ENCODE assay signal across 23 cellular contexts in genomic region chr11:11983427-11983826, GRCh38. TPM values are rescaled to one million over a fixed set of nuclear protein-coding genes. Genes with fewer than 3 reads are reported as not detected.
DNase-seq lines count a peak whose midpoint lies in the region; ATAC-seq, FAIRE-seq and TF ChIP-seq lines count a peak whose summit lies in the region.
"Had no signal": no experiment of that assay in that cellular context is flagged by ENCODE, and none has a peak within 500 bp of the region (broad histone marks: within the 10 kb centered on the region; RNA-seq: fewer than 3 reads in every experiment).

No MANE protein-coding gene starts in this region.

- FAIRE-seq in A549 (lab: Jason Lieb, UNC) = no peak
- FAIRE-seq: endothelial cell of umbilical vein, H54 had no signal

- POLR2A ChIA-PET in A549 (lab: Yijun Ruan, JAX) = no interaction called here
- POLR2A ChIA-PET in activated CD4-positive, alpha-beta T cell treated with anti-CD3 and anti-CD28 coated beads for 36 hours (lab: Charles Lee) = no interaction called here

- intact Hi-C loops in sigmoid colon (cut with DNase I) = no loop called here
- intact Hi-C loops in activated CD4-positive, alpha-beta T cell treated with anti-CD3 and anti-CD28 coated beads for 36 hours (cut with DNase I, micrococcal nuclease) = no loop called here

- H3K4me3 ChIP-seq in A549 = no peak overlapping the region
- no peak overlapping the region for H3K4me3 ChIP-seq in coronary artery
- no peak overlapping the region for H3K4me3 ChIP-seq in sigmoid colon
- no peak overlapping the region for H3K4me3 ChIP-seq in brain microvascular endothelial cell (ENCODE audit: low read depth, low read length)
- H3K4me3 ChIP-seq: adrenal gland, cardiac muscle cell had no signal

- peaks cover 100% of the 10 kb centered on the region for H3K4me1 Mint-ChIP-seq in HFFc6 (ENCODE audit: low read depth)
- peaks cover 6% of the 10 kb centered on the region for H3K4me1 Mint-ChIP-seq in activated CD4-positive, alpha-beta T cell treated with anti-CD3 and anti-CD28 coated beads for 36 hours

- peaks cover 51% of the 10 kb centered on the region for H3K36me3 Mint-ChIP-seq in HFFc6 (ENCODE audit: low read depth)
- H3K36me3 Mint-ChIP-seq in activated CD4-positive, alpha-beta T cell treated with anti-CD3 and anti-CD28 coated beads for 36 hours (ENCODE audit: low read depth) = no peaks in the 10 kb centered on the region
- H3K36me3 Mint-ChIP-seq: naive thymus-derived CD8-positive, alpha-beta T cell had no signal

- peak; percentile 12 to 30; a peak in 3 of 6 replicates for ATAC-seq in A549
- no peak for ATAC-seq in HG03520 (IDR thresholded peaks at IDR 0.05; ENCODE audit: unreplicated experiment)
- ATAC-seq in activated CD4-positive, alpha-beta T cell treated with anti-CD3 and anti-CD28 coated beads for 36 hours = no peak
- ATAC-seq: activated T-cell treated with anti-CD3 and anti-CD28 coated beads, Interleukin-2, amount 50 U/mL, for 72 hours; naive thymus-derived CD8-positive, alpha-beta T cell had no signal

- no peak for TF ChIP-seq CTCF in A549 (IDR thresholded peaks at IDR 0.05)
- TF ChIP-seq CTCF in HFFc6 (IDR thresholded peaks at IDR 0.05) = 0 out of 2 replicates have a peak, but pooled peaks have one; percentile 17
- no peak for TF ChIP-seq CTCF in coronary artery (IDR thresholded peaks at IDR 0.05)
- TF ChIP-seq CTCF in sigmoid colon (IDR thresholded peaks at IDR 0.05) = no peak
- no peak for TF ChIP-seq CTCF in brain microvascular endothelial cell (IDR thresholded peaks at IDR 0.05; ENCODE audit: low read depth, low read length, missing control alignments)

- no peaks in the 10 kb centered on the region for H3K9me3 Mint-ChIP-seq in HFFc6
- H3K9me3 Mint-ChIP-seq in activated CD4-positive, alpha-beta T cell treated with anti-CD3 and anti-CD28 coated beads for 36 hours (ENCODE audit: low read depth) = no peaks in the 10 kb centered on the region
- H3K9me3 Mint-ChIP-seq: activated T-cell treated with anti-CD3 and anti-CD28 coated beads, Interleukin-2, amount 50 U/mL, for 72 hours; T-helper 2 cell treated with Interferon-gamma antibody and Interleukin-4, amounts not matched to agents 5 μg/mL and 100 μg/mL, for 36 hours had no signal

- in situ Hi-C loops in brain microvascular endothelial cell (cut with HindIII; ENCODE audit: low pct_ligation_motif_present, low sequenced_read_pairs) = no loop called here

- DNase-seq in A549 (ENCODE audit: low read depth in 1 of 2, low spot score in 1 of 2) (no peak), HFFc6 (no peak), coronary artery (ENCODE audit: low spot score) (peak; percentile 73), sigmoid colon (peak; percentile 43), brain microvascular endothelial cell (no peak)
- DNase-seq in activated CD4-positive, alpha-beta T cell treated with anti-CD3 and anti-CD28 coated beads for 36 hours = no peak
- DNase-seq: activated CD4-positive, alpha-beta T cell treated with anti-CD3 and anti-CD28 coated beads, Interleukin-2, amount 10 ng/mL, durations not matched to agents 24 days and 14 days; activated naive CD4-positive, alpha-beta T cell treated with Interleukin-2 at 50 U/mL for 16 hours; activated T-cell treated with anti-CD3 and anti-CD28 coated beads, Interleukin-2, amount 50 U/mL, for 72 hours; C1 segment of cervical spinal cord; DMS79 treated with DMSO at 0.1 percent for 48 hours; glutamatergic neuron; midbrain; naive thymus-derived CD8-positive, alpha-beta T cell; NCI-H1048; NCI-H187 treated with DMSO at 0.1 percent for 48 hours had no signal

- H3K4me2 ChIP-seq in A549 = peak overlapping the region; percentile 37; the same call in 2 of the 3 replicates

- WGBS in A549 (ENCODE audit: missing lambda C conversion rate) = 85% methylated on average over 5 of the region's 5 CpGs
- 75 to 84% methylated on average over 5 of the region's 5 CpGs for WGBS in sigmoid colon, 2 donors

- TF ChIP-seq EP300 in A549 (IDR thresholded peaks at IDR 0.05) = no peak
- TF ChIP-seq EP300 in sigmoid colon (IDR thresholded peaks at IDR 0.05) = no peak

- H3K4me3 Mint-ChIP-seq in HFFc6 = no peak overlapping the region
- no peak overlapping the region for H3K4me3 Mint-ChIP-seq in activated CD4-positive, alpha-beta T cell treated with anti-CD3 and anti-CD28 coated beads for 36 hours
- H3K4me3 Mint-ChIP-seq: activated CD4-positive, alpha-beta T cell treated with anti-CD3 and anti-CD28 coated beads, Interleukin-2, amount 10 ng/mL, durations not matched to agents 24 days and 14 days; activated T-cell treated with anti-CD3 and anti-CD28 coated beads, Interleukin-2, amount 50 U/mL, for 72 hours; naive thymus-derived CD8-positive, alpha-beta T cell; T-helper 2 cell treated with Interferon-gamma antibody and Interleukin-4, amounts not matched to agents 5 μg/mL and 100 μg/mL, for 36 hours had no signal

- H3K36me3 ChIP-seq in sigmoid colon = no peaks in the 10 kb centered on the region
- no peaks in the 10 kb centered on the region for H3K36me3 ChIP-seq in brain microvascular endothelial cell (replicated peaks)
- H3K36me3 ChIP-seq: adrenal gland, cardiac muscle cell had no signal

- CTCF ChIA-PET in A549 (lab: Yijun Ruan, JAX) = interaction anchor here (0.6 to 10.9 kb wide), 4 partner anchors 9 to 299 kb away, joined by 3 to 98 read pairs (median 7); no protein-coding TSS in a partner anchor
- CTCF ChIA-PET in activated CD4-positive, alpha-beta T cell treated with anti-CD3 and anti-CD28 coated beads for 36 hours (lab: Charles Lee) = interaction anchor here (1.1 kb wide), 2 partner anchors 95 to 299 kb away, joined by 3 to 4 read pairs; no protein-coding TSS in a partner anchor

- no peak for TF ChIP-seq POLR2A in A549 (IDR thresholded peaks at IDR 0.05; ENCODE audit: low read length)
- TF ChIP-seq POLR2A in sigmoid colon (IDR thresholded peaks at IDR 0.05) = no peak

- TF ChIP-seq RAD21 in A549 (conservative IDR thresholded peaks at IDR 0.05 in 1 of 2, IDR thresholded peaks at IDR 0.05 in 1 of 2) = no peak

- H3K9me3 ChIP-seq in A549 = no peaks in the 10 kb centered on the region
- no peaks in the 10 kb centered on the region for H3K9me3 ChIP-seq in sigmoid colon
- H3K9me3 ChIP-seq: adrenal gland had no signal

- H3K27me3 Mint-ChIP-seq in HFFc6 (ENCODE audit: insufficient read depth) = peaks cover 10% of the 10 kb centered on the region
- H3K27me3 Mint-ChIP-seq in activated CD4-positive, alpha-beta T cell treated with anti-CD3 and anti-CD28 coated beads for 36 hours = no peaks in the 10 kb centered on the region
- H3K27me3 Mint-ChIP-seq: naive thymus-derived CD8-positive, alpha-beta T cell had no signal

- H3K4me1 ChIP-seq in A549 (peaks cover 62% of the 10 kb centered on the region), sigmoid colon (peaks cover 0 to 38% (median 27%) of the 10 kb centered on the region in 4 donors)

- H3K27ac ChIP-seq in A549 = peak overlapping the region; percentile 26 to 93; a peak in 4 of 6 replicates
- peak overlapping the region; percentile 51 to 93 for H3K27ac ChIP-seq in coronary artery
- no peak overlapping the region for H3K27ac ChIP-seq in sigmoid colon
- no peak overlapping the region for H3K27ac ChIP-seq in brain microvascular endothelial cell
- H3K27ac ChIP-seq: cardiac muscle cell, VCaP had no signal

- H3K27ac Mint-ChIP-seq in HFFc6 = peak overlapping the region; percentile 98
- no peak overlapping the region for H3K27ac Mint-ChIP-seq in activated CD4-positive, alpha-beta T cell treated with anti-CD3 and anti-CD28 coated beads for 36 hours
- H3K27ac Mint-ChIP-seq: activated CD4-positive, alpha-beta T cell treated with anti-CD3 and anti-CD28 coated beads, Interleukin-2, amount 10 ng/mL, durations not matched to agents 24 days and 14 days; activated T-cell treated with anti-CD3 and anti-CD28 coated beads, Interleukin-2, amount 50 U/mL, for 72 hours; T-helper 2 cell treated with Interferon-gamma antibody and Interleukin-4, amounts not matched to agents 5 μg/mL and 100 μg/mL, for 36 hours had no signal

- no peaks in the 10 kb centered on the region for H3K27me3 ChIP-seq in sigmoid colon
- H3K27me3 ChIP-seq in brain microvascular endothelial cell (replicated peaks) = no peaks in the 10 kb centered on the region
- H3K27me3 ChIP-seq: adrenal gland, cardiac muscle cell had no signal

TF ChIP-seq in A549, 52 proteins besides CTCF, POLR2A, EP300 and RAD21:
- no peak for TF ChIP-seq HOXB5 (CRISPR knock-in tag; IDR thresholded peaks at IDR 0.05)
- no peak for TF ChIP-seq HDAC2 (IDR thresholded peaks at IDR 0.05)
- TF ChIP-seq MAZ (IDR thresholded peaks at IDR 0.05; ENCODE audit: borderline replicate concordance, low read depth, low read length) = no peak
- TF ChIP-seq FOXS1 (CRISPR knock-in tag; IDR thresholded peaks at IDR 0.05) = no peak
- TF ChIP-seq, protein P1, sequence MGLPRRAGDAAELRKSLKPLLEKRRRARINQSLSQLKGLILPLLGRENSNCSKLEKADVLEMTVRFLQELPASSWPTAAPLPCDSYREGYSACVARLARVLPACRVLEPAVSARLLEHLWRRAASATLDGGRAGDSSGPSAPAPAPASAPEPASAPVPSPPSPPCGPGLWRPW (IDR thresholded peaks at IDR 0.05) = no peak
- no peak for TF ChIP-seq MAX (IDR thresholded peaks at IDR 0.05)
- TF ChIP-seq EHF (CRISPR knock-in tag; IDR thresholded peaks at IDR 0.05) = no peak
- TF ChIP-seq HOXA7 (CRISPR knock-in tag; IDR thresholded peaks at IDR 0.05) = no peak
- no peak for TF ChIP-seq RCOR1 (IDR thresholded peaks at IDR 0.05; ENCODE audit: low read depth, low read length)
- no peak for TF ChIP-seq SMC3 (IDR thresholded peaks at IDR 0.05)
- TF ChIP-seq JUNB (IDR thresholded peaks at IDR 0.05) = no peak
- TF ChIP-seq FOSL2 (IDR thresholded peaks at IDR 0.05) = no peak
- no peak for TF ChIP-seq FOSL2 (CRISPR knock-in tag; IDR thresholded peaks at IDR 0.05)
- TF ChIP-seq CBX8 (IDR thresholded peaks at IDR 0.05) = no peak
- no peak for TF ChIP-seq EHMT2 (IDR thresholded peaks at IDR 0.05; ENCODE audit: low read depth)
TF ChIP-seq in A549: peak in this region for 0.

RNA-seq across cellular contexts. Expression of gene DKK3, which starts 25.0 kb away (rescaled TPM):
- polyA plus RNA-seq in A549 (2011; rRNA removed) (18.4 and 22.8 TPM in 2 replicates), A549 (2017; fragmentation: RNase III; extraction: RNeasy Plus Mini Kit Qiagen cat#74134 plus additional on column Dnase treatment) (11.9 to 21.8 TPM (median 20.8 TPM) in 3 replicates), sigmoid colon (10 to 100 TPM in 1 of 3 donors, 1 to 10 TPM in 2; 6.0 to 15.2 (median 9.0) TPM)
- 6.0 and 6.2 TPM in 2 replicates for polyA plus RNA-seq in A549 (2012; cell fraction: cytosol; rRNA removed)
- polyA plus RNA-seq in A549 (2012; cell fraction: nucleus; rRNA removed) = 9.6 and 10.7 TPM in 2 replicates
- 12.0 and 14.5 TPM in 2 replicates for polyA minus RNA-seq in A549 (2011; rRNA and poly(A)+ RNA removed)
- total RNA-seq in HFFc6 (2021; fragmentation: NEBNext Ultra II Directional; extraction: Animal tissue kit (Norgen Biotek cat#: 25700)) = 100 to 1,000 TPM; 518 to 872 (median 646) TPM
- 100 to 1,000 TPM in 2 of 4 donors, 10 to 100 TPM in 2; 83.6 to 181 (median 95.0) TPM for total RNA-seq in sigmoid colon
- total RNA-seq in activated CD4-positive, alpha-beta T cell treated with anti-CD3 and anti-CD28 coated beads for 36 hours = not detected
- total RNA-seq: activated CD4-positive, alpha-beta T cell treated with anti-CD3 and anti-CD28 coated beads, Interleukin-2, amount 10 ng/mL, durations not matched to agents 24 days and 14 days had no signal

Comparison
In these comparisons a context has a peak if more than half of its experiments do, and no peak if none do; other contexts are left out.
1. ATAC-seq: peak in A549 (2 of 2); none in HG03520 (single experiment) and activated CD4-positive, alpha-beta T cell treated with anti-CD3 and anti-CD28 coated beads for 36 hours (single experiment).
2. DNase-seq: peak in coronary artery (single experiment) and sigmoid colon (single experiment); none in A549 (0 of 2), HFFc6 (single experiment), brain microvascular endothelial cell (single experiment) and activated CD4-positive, alpha-beta T cell treated with anti-CD3 and anti-CD28 coated beads for 36 hours (single experiment).
3. H3K27ac ChIP-seq: peak in A549 (2 of 2) and coronary artery (2 of 2); none in sigmoid colon (0 of 4) and brain microvascular endothelial cell (single experiment).
4. RNA of gene DKK3, which starts 25.0 kb away (total RNA-seq): 518 to 872 TPM in HFFc6 and 83.6 to 181 TPM in sigmoid colon; not detected in activated CD4-positive, alpha-beta T cell treated with anti-CD3 and anti-CD28 coated beads for 36 hours; every median in the first group is over 10 times any median in the second.